ENCODE assay signal across 18 cellular contexts in genomic region chr6:20808439-20808838, GRCh38.
DNase-seq lines count a peak whose midpoint lies in the region; ATAC-seq and TF ChIP-seq lines count a peak whose summit lies in the region.
"Had no signal": no experiment of that assay in that cellular context is flagged by ENCODE, and none has a peak within 500 bp of the region (broad histone marks: within the 10 kb centered on the region; RNA-seq: fewer than 3 reads in every experiment).

No MANE protein-coding gene starts in this region.

- DNase-seq in hepatocyte (ENCODE audit: low spot score), result no peak
- no peak for DNase-seq in AML-193 (lab: John Stamatoyannopoulos, UW)
- no peak for DNase-seq in gastrocnemius medialis
- DNase-seq in kidney glomerular epithelial cell (lab: John Stamatoyannopoulos, UW), result no peak
- DNase-seq: ACHN; Calu3; CD4-positive, alpha-beta T cell; DMS79 treated with DMSO at 0.1 percent for 48 hours; GF-D8; GOT3; H7; KG1 had no signal

- TF ChIP-seq POLR2A in gastrocnemius medialis (IDR thresholded peaks at IDR 0.05), result no peak

- TF ChIP-seq CTCF in HEK293 (tag by site-specific recombination; IDR thresholded peaks at IDR 0.05) (no peak), hepatocyte (IDR thresholded peaks at IDR 0.05; ENCODE audit: poor library complexity) (no peak), nephron (IDR thresholded peaks at IDR 0.05; ENCODE audit: unreplicated experiment in 3 of 3) (no peak), gastrocnemius medialis (IDR thresholded peaks at IDR 0.05 in 4 of 5, conservative IDR thresholded peaks at IDR 0.05 in 1 of 5) (no peak)

- H3K27me3 Mint-ChIP-seq in nephron (ENCODE audit: low read depth), result no peaks in the 10 kb centered on the region
- H3K27me3 Mint-ChIP-seq: CD4-positive, alpha-beta T cell had no signal

- H3K27ac Mint-ChIP-seq in nephron, result peak overlapping the region; percentile 75 to 89 (median 82)
- H3K27ac Mint-ChIP-seq: CD4-positive, alpha-beta T cell had no signal

- H3K36me3 ChIP-seq in HEK293 (ENCODE audit: control insufficient read depth in 2 of 2, insufficient read depth in 1 of 2, low read length in 2 of 2) (no peaks in the 10 kb centered on the region), hepatocyte (replicated peaks; ENCODE audit: insufficient read depth, low read depth) (no peaks in the 10 kb centered on the region), gastrocnemius medialis (no peaks in the 10 kb centered on the region)

- ATAC-seq in gastrocnemius medialis (no peak), GM18511 (IDR thresholded peaks at IDR 0.05; ENCODE audit: unreplicated experiment) (no peak)
- ATAC-seq: HCT116, HepG2 had no signal

- H3K4me3 Mint-ChIP-seq in nephron, result no peak overlapping the region
- H3K4me3 Mint-ChIP-seq: CD4-positive, alpha-beta T cell had no signal

- H3K9me2 ChIP-seq in hepatocyte (replicated peaks; ENCODE audit: insufficient read depth), result no peaks in the 10 kb centered on the region

- no peaks in the 10 kb centered on the region for H3K79me2 ChIP-seq in hepatocyte

- H3K9me3 Mint-ChIP-seq in nephron, result peaks cover 13% of the 10 kb centered on the region

- peaks cover 42% of the 10 kb centered on the region for H3K4me1 Mint-ChIP-seq in nephron

- intact Hi-C loops in gastrocnemius medialis (cut with DNase I; ENCODE audit: low total_unique reads), result no loop called here

- H3K4me2 ChIP-seq in hepatocyte, result no peak overlapping the region

- H3K27me3 ChIP-seq in hepatocyte, result no peaks in the 10 kb centered on the region
- no peaks in the 10 kb centered on the region for H3K27me3 ChIP-seq in gastrocnemius medialis

- CTCF ChIA-PET in HEK293 (lab: Yijun Ruan, JAX), result interaction anchor here (0.7 kb wide), 1 partner anchor 717 kb away, joined by 3 read pairs; no protein-coding TSS in a partner anchor

- WGBS in hepatocyte (ENCODE audit: low lambda C conversion rate, missing lambda C conversion rate), result 90% methylated on average over 2 of the region's 2 CpGs

- POLR2A ChIA-PET in HEK293 (lab: Yijun Ruan, JAX), result no interaction called here

- no peaks in the 10 kb centered on the region for H4K20me1 ChIP-seq in hepatocyte (ENCODE audit: insufficient read depth, poor library complexity, severe bottlenecking)

- no peak overlapping the region for H2AFZ ChIP-seq in hepatocyte

- H3K4me3 ChIP-seq in HEK293 (ENCODE audit: low read depth, low read length) (no peak overlapping the region), hepatocyte (no peak overlapping the region), gastrocnemius medialis (no peak overlapping the region)

- H3K36me3 Mint-ChIP-seq in nephron (ENCODE audit: low read depth), result peaks cover 23% of the 10 kb centered on the region

- H3K9me3 ChIP-seq in HEK293 (ENCODE audit: control insufficient read depth, insufficient read depth, low read depth, low read length), result no peaks in the 10 kb centered on the region
- peaks cover 5% of the 10 kb centered on the region for H3K9me3 ChIP-seq in hepatocyte (ENCODE audit: low read depth)
- no peaks in the 10 kb centered on the region for H3K9me3 ChIP-seq in gastrocnemius medialis

- no peak overlapping the region for H3K27ac ChIP-seq in HEK293 (ENCODE audit: extremely low read depth, low read depth, low read length)
- peak overlapping the region; percentile 14 for H3K27ac ChIP-seq in hepatocyte
- H3K27ac ChIP-seq in gastrocnemius medialis, result no peak overlapping the region
- H3K27ac ChIP-seq: C4-2B had no signal

- in situ Hi-C loops in gastrocnemius medialis (cut with MboI; ENCODE audit: low sequenced_read_pairs in 4 of 4), result no loop called here

- peaks cover 13% of the 10 kb centered on the region for H3K4me1 ChIP-seq in HEK293 (ENCODE audit: control insufficient read depth, insufficient read depth, low read length)
- H3K4me1 ChIP-seq in hepatocyte (ENCODE audit: insufficient read depth), result peaks cover 5% of the 10 kb centered on the region
- H3K4me1 ChIP-seq in gastrocnemius medialis, result peaks cover 12 to 17% of the 10 kb centered on the region in 2 donors

TF ChIP-seq in HEK293, 187 proteins besides CTCF, POLR2A, EP300 and RAD21:
- TF ChIP-seq SCRT2 (tag by site-specific recombination; IDR thresholded peaks at IDR 0.05), result peak; percentile 93
- TF ChIP-seq MZF1 (tag by site-specific recombination; IDR thresholded peaks at IDR 0.05; ENCODE audit: borderline replicate concordance), result no peak
- TF ChIP-seq, protein P1, sequence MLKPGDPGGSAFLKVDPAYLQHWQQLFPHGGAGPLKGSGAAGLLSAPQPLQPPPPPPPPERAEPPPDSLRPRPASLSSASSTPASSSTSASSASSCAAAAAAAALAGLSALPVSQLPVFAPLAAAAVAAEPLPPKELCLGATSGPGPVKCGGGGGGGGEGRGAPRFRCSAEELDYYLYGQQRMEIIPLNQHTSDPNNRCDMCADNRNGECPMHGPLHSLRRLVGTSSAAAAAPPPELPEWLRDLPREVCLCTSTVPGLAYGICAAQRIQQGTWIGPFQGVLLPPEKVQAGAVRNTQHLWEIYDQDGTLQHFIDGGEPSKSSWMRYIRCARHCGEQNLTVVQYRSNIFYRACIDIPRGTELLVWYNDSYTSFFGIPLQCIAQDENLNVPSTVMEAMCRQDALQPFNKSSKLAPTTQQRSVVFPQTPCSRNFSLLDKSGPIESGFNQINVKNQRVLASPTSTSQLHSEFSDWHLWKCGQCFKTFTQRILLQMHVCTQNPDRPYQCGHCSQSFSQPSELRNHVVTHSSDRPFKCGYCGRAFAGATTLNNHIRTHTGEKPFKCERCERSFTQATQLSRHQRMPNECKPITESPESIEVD (tag by site-specific recombination; IDR thresholded peaks at IDR 0.05), result no peak
- TF ChIP-seq SCRT1 (tag by site-specific recombination; IDR thresholded peaks at IDR 0.05; ENCODE audit: borderline replicate concordance), result peak; percentile 95
TF ChIP-seq in HEK293: peak in this region for 2.
